Comparison of ENCODE assay signal across 1 cellular context in genomic region chr16:30949655-30950515, GRCh38.
A peak's percentile ranks its signal among the peaks of the same experiment; 100 is the strongest.
TF ChIP-seq lines count a peak whose summit lies in the region.

No MANE protein-coding gene starts in this region.

TF ChIP-seq in HepG2, 621 proteins besides CTCF, POLR2A, EP300 and RAD21 (continued from another document and continues in another):
- TF ChIP-seq ZNF362 (CRISPR knock-in tag; IDR thresholded peaks at IDR 0.05; ENCODE audit: borderline replicate concordance) (0 out of 2 replicates have a peak, but pooled peaks have one; percentile 37), CREBL2 (CRISPR knock-in tag; IDR thresholded peaks at IDR 0.05; ENCODE audit: borderline replicate concordance) (no peak), SIN3B (IDR thresholded peaks at IDR 0.05; ENCODE audit: low read length) (no peak), ZNF652 (CRISPR knock-in tag; IDR thresholded peaks at IDR 0.05; ENCODE audit: borderline replicate concordance, low read depth) (peak; percentile 44; the same call in 1 of the 2 replicates), ZNF510 (CRISPR knock-in tag; IDR thresholded peaks at IDR 0.05; ENCODE audit: low read depth) (peak; percentile 99), SNAPC5 (CRISPR knock-in tag; IDR thresholded peaks at IDR 0.05; ENCODE audit: borderline replicate concordance) (peak; percentile 30; the same call in 1 of the 2 replicates), ZNF850 (CRISPR knock-in tag; conservative IDR thresholded peaks at IDR 0.05) (no peak), SAP130 (CRISPR knock-in tag; IDR thresholded peaks at IDR 0.05; ENCODE audit: low read depth) (peak; percentile 99), ZNF597 (CRISPR knock-in tag; IDR thresholded peaks at IDR 0.05) (no peak), ELF4 (CRISPR knock-in tag; IDR thresholded peaks at IDR 0.05; ENCODE audit: borderline replicate concordance) (no peak), ZNF563 (CRISPR knock-in tag; IDR thresholded peaks at IDR 0.05) (no peak; the same call in 1 of the 2 replicates), SSRP1 (CRISPR knock-in tag; IDR thresholded peaks at IDR 0.05) (0 out of 2 replicates have a peak, but pooled peaks have one; percentile 87), SMAD3 (CRISPR knock-in tag; IDR thresholded peaks at IDR 0.05) (peak; percentile 82; the same call in 1 of the 2 replicates), ZNF253 (CRISPR knock-in tag; IDR thresholded peaks at IDR 0.05; ENCODE audit: borderline replicate concordance) (no peak), ZBTB37 (CRISPR knock-in tag; IDR thresholded peaks at IDR 0.05) (no peak), RERE (CRISPR knock-in tag; IDR thresholded peaks at IDR 0.05; ENCODE audit: low read depth) (peak; percentile 40; the same call in 1 of the 2 replicates), ZNF766 (CRISPR knock-in tag; IDR thresholded peaks at IDR 0.05; ENCODE audit: borderline replicate concordance) (no peak; the same call in 1 of the 2 replicates), ZNF275 (CRISPR knock-in tag; IDR thresholded peaks at IDR 0.05; ENCODE audit: borderline replicate concordance) (peak; percentile 69; the same call in 1 of the 2 replicates), TP53 (CRISPR knock-in tag; conservative IDR thresholded peaks at IDR 0.05) (peak; percentile 83; the same call in 1 of the 2 replicates), CAMTA2 (CRISPR knock-in tag; IDR thresholded peaks at IDR 0.05; ENCODE audit: borderline replicate concordance) (peak; percentile 77; the same call in 1 of the 2 replicates), AGO1 (IDR thresholded peaks at IDR 0.05; ENCODE audit: low read depth, low read length, poor library complexity, severe bottlenecking) (peak; percentile 55), AFF4 (CRISPR knock-in tag; IDR thresholded peaks at IDR 0.05) (peak; percentile 95), TEAD2 (CRISPR knock-in tag; IDR thresholded peaks at IDR 0.05) (no peak), BRF2 (CRISPR knock-in tag; IDR thresholded peaks at IDR 0.05) (no peak; the same call in 1 of the 2 replicates), ZNF3 (CRISPR knock-in tag; IDR thresholded peaks at IDR 0.05) (no peak), ZNF558 (CRISPR knock-in tag; IDR thresholded peaks at IDR 0.05; ENCODE audit: borderline replicate concordance) (peak; percentile 50; the same call in 1 of the 2 replicates), PRPF4 (IDR thresholded peaks at IDR 0.05; ENCODE audit: low read depth, low read length, poor library complexity, severe bottlenecking) (no peak), THYN1 (CRISPR knock-in tag; IDR thresholded peaks at IDR 0.05; ENCODE audit: borderline replicate concordance, low read depth) (peak; percentile 96), MZF1 (CRISPR knock-in tag; IDR thresholded peaks at IDR 0.05; ENCODE audit: borderline replicate concordance) (no peak), ZNF20 (CRISPR knock-in tag; IDR thresholded peaks at IDR 0.05) (no peak), RBFOX2 (IDR thresholded peaks at IDR 0.05; ENCODE audit: low read depth, low read length) (peak; percentile 68), STAT6 (CRISPR knock-in tag; IDR thresholded peaks at IDR 0.05; ENCODE audit: borderline replicate concordance) (peak; percentile 68; the same call in 1 of the 2 replicates), ZBTB26 (CRISPR knock-in tag; IDR thresholded peaks at IDR 0.05; ENCODE audit: borderline replicate concordance) (peak; percentile 89), ATF4 (CRISPR knock-in tag; IDR thresholded peaks at IDR 0.05) (no peak; a peak in 1 of 4 replicates)
